20 cellular contexts compared by ENCODE assay signal in the genomic region with DNA sequence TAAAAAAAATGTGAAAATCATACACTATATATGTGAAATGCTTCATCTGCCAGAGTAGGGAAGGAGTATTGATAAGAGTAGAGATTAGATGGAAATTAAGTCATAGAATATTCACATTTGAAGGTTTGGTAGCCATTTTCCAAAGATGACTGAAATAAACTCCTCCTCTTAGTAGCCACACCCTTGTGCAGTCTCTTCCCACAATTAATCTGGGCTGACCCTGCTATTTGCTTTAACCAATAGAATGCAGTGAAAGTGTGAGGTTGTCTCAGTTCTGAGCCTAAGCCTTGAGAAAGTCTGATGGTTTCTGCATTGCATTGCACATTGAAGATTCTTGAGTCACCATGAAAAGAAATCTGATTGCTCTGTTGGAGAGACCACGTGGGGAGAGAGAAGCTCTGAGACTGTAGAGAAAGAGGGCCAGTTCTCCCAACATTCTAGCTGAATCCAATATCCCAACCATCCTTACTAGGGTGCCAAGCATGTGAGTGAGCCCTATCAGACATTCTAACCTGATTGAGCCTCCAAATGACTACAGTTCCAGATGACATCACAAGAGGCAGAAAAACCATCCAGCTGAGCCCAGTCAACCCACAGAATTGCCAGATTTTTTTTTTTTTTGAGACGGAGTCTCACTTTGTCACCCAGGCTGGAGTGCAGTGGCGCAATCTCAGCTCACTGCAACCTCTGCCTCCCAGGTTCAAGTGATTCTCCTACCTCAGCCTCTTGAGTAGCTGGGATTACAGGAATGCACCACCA.
"Had no signal": no experiment of that assay in that cellular context is flagged by ENCODE, and none has a peak within 500 bp of the region (broad histone marks: within the 10 kb centered on the region; RNA-seq: fewer than 3 reads in every experiment).

No MANE protein-coding gene starts in this region.

- H3K4me1 Mint-ChIP-seq: IgD-negative memory B cell had no signal

- H3K9me2 ChIP-seq: SK-N-SH had no signal

- FAIRE-seq: RCC 7860 had no signal

- H3K27me3 Mint-ChIP-seq: IgD-negative memory B cell had no signal

- H3K4me3 Mint-ChIP-seq: IgD-negative memory B cell had no signal

- H3K27ac Mint-ChIP-seq: IgD-negative memory B cell had no signal

- DNase-seq: KBM-7, MV-4-11, NCI-H1048, NCI-H1105, NCI-H1417, NCI-H1436 treated with DMSO at 0.1 percent for 48 hours, NCI-H1694 treated with DMSO at 0.1 percent for 48 hours, NCI-H1930, NCI-H2081, NCI-H2107, NCI-H2227 treated with DMSO at 0.1 percent for 48 hours, NCI-H524 treated with DMSO at 0.1 percent for 48 hours, NCI-H69, NCI-H774, Right ventricle myocardium superior, RPMI8226, SK-N-SH, SW 1271 had no signal

- H3K9ac ChIP-seq: SK-N-SH had no signal

- H3K4me2 ChIP-seq: SK-N-SH had no signal

- H3K9me3 ChIP-seq: SK-N-SH had no signal

- H3K36me3 Mint-ChIP-seq: IgD-negative memory B cell had no signal
